In genomic region chr4:41471126-41471665, GRCh38 we compare ENCODE assay signal across 20 cellular contexts.
"Had no signal": no experiment of that assay in that cellular context is flagged by ENCODE, and none has a peak within 500 bp of the region (broad histone marks: within the 10 kb centered on the region; RNA-seq: fewer than 3 reads in every experiment).

No MANE protein-coding gene starts in this region.

- H3K27me3 Mint-ChIP-seq: activated CD4-positive, alpha-beta T cell treated with anti-CD3 and anti-CD28 coated beads, Interleukin-2, amount 10 ng/mL, durations not matched to agents 24 days and 14 days; activated CD8-positive, alpha-beta T cell treated with anti-CD3 and anti-CD28 coated beads for 36 hours; activated naive CD8-positive, alpha-beta T cell treated with anti-CD3 and anti-CD28 coated beads for 36 hours; brain; central memory CD8-positive, alpha-beta T cell had no signal

- DNase-seq: activated CD4-positive, alpha-beta T cell treated with anti-CD3 and anti-CD28 coated beads, Interleukin-2, amount 10 ng/mL, durations not matched to agents 24 days and 14 days; activated CD4-positive, CD25-positive, alpha-beta regulatory T cell; activated CD8-positive, alpha-beta T cell treated with anti-CD3 and anti-CD28 coated beads for 36 hours; activated naive CD4-positive, alpha-beta T cell; activated naive CD8-positive, alpha-beta T cell treated with anti-CD3 and anti-CD28 coated beads for 36 hours; activated T-cell treated with anti-CD3 and anti-CD28 coated beads, Interleukin-2, amount 50 U/mL, for 1 hour; amniotic stem cell; colonic mucosa; mesenchymal stem cell; naive thymus-derived CD8-positive, alpha-beta T cell; ovary; stimulated activated CD4-positive, alpha-beta T cell treated with anti-CD3 and anti-CD28 coated beads, Interleukin-4, amount 100 ng/mL, for 24 hours; T-cell; uterus had no signal

- H3K79me2 ChIP-seq: hepatocyte had no signal

- H3K27ac Mint-ChIP-seq: activated CD4-positive, alpha-beta T cell treated with anti-CD3 and anti-CD28 coated beads, Interleukin-2, amount 10 ng/mL, durations not matched to agents 24 days and 14 days; activated CD8-positive, alpha-beta T cell treated with anti-CD3 and anti-CD28 coated beads for 36 hours; activated naive CD8-positive, alpha-beta T cell treated with anti-CD3 and anti-CD28 coated beads for 36 hours; activated T-helper 17 cell treated with anti-CD3 and anti-CD28 coated beads, Interleukin-2, amount 50 U/mL, for 72 hours; naive thymus-derived CD8-positive, alpha-beta T cell; stimulated activated effector memory CD8-positive, alpha-beta T cell treated with anti-CD3 and anti-CD28 coated beads, Interleukin-12 subunit alpha, Interleukin-12 subunit beta, amount 100 ng/mL, for 72 hours; T-cell had no signal

- H3K4me1 Mint-ChIP-seq: activated CD4-positive, alpha-beta T cell treated with anti-CD3 and anti-CD28 coated beads, Interleukin-2, amount 10 ng/mL, durations not matched to agents 24 days and 14 days; activated naive CD8-positive, alpha-beta T cell treated with anti-CD3 and anti-CD28 coated beads for 36 hours; activated T-helper 17 cell treated with anti-CD3 and anti-CD28 coated beads, Interleukin-2, amount 50 U/mL, for 72 hours; central memory CD8-positive, alpha-beta T cell; naive thymus-derived CD8-positive, alpha-beta T cell; stimulated activated effector memory CD8-positive, alpha-beta T cell treated with anti-CD3 and anti-CD28 coated beads, Interleukin-12 subunit alpha, Interleukin-12 subunit beta, amount 100 ng/mL, for 72 hours; T-cell had no signal

- H2AFZ ChIP-seq: hepatocyte had no signal

- H3K9me3 ChIP-seq: colonic mucosa, ovary, uterus had no signal

- ATAC-seq: activated CD8-positive, alpha-beta T cell treated with anti-CD3 and anti-CD28 coated beads for 36 hours; activated T-helper 17 cell treated with anti-CD3 and anti-CD28 coated beads, Interleukin-2, amount 50 U/mL, for 72 hours; naive thymus-derived CD8-positive, alpha-beta T cell; sciatic nerve; stimulated activated effector memory CD8-positive, alpha-beta T cell treated with anti-CD3 and anti-CD28 coated beads, Interleukin-12 subunit alpha, Interleukin-12 subunit beta, amount 100 ng/mL, for 72 hours; T-cell had no signal

- H3K36me3 ChIP-seq: colonic mucosa, ovary, uterus had no signal

- H3K4me3 Mint-ChIP-seq: activated CD4-positive, alpha-beta T cell treated with anti-CD3 and anti-CD28 coated beads, Interleukin-2, amount 10 ng/mL, durations not matched to agents 24 days and 14 days; activated CD8-positive, alpha-beta T cell treated with anti-CD3 and anti-CD28 coated beads for 36 hours; activated naive CD8-positive, alpha-beta T cell treated with anti-CD3 and anti-CD28 coated beads for 36 hours; activated T-helper 17 cell treated with anti-CD3 and anti-CD28 coated beads, Interleukin-2, amount 50 U/mL, for 72 hours; brain; central memory CD8-positive, alpha-beta T cell; naive thymus-derived CD8-positive, alpha-beta T cell; stimulated activated effector memory CD8-positive, alpha-beta T cell treated with anti-CD3 and anti-CD28 coated beads, Interleukin-12 subunit alpha, Interleukin-12 subunit beta, amount 100 ng/mL, for 72 hours; T-cell had no signal

- H3K27me3 ChIP-seq: colonic mucosa, hepatocyte, ovary, uterus had no signal

- H3K36me3 Mint-ChIP-seq: activated naive CD8-positive, alpha-beta T cell treated with anti-CD3 and anti-CD28 coated beads for 36 hours; brain; naive thymus-derived CD8-positive, alpha-beta T cell; stimulated activated effector memory CD8-positive, alpha-beta T cell treated with anti-CD3 and anti-CD28 coated beads, Interleukin-12 subunit alpha, Interleukin-12 subunit beta, amount 100 ng/mL, for 72 hours; T-cell had no signal

- H3K4me3 ChIP-seq: colonic mucosa, hepatocyte, ovary, uterus had no signal

- H3K27ac ChIP-seq: colonic mucosa, hepatocyte, ovary, uterus had no signal

- H3K9me3 Mint-ChIP-seq: activated CD4-positive, alpha-beta T cell treated with anti-CD3 and anti-CD28 coated beads, Interleukin-2, amount 10 ng/mL, durations not matched to agents 24 days and 14 days; activated CD8-positive, alpha-beta T cell treated with anti-CD3 and anti-CD28 coated beads for 36 hours; activated naive CD8-positive, alpha-beta T cell treated with anti-CD3 and anti-CD28 coated beads for 36 hours had no signal

- H3K4me1 ChIP-seq: colonic mucosa, uterus had no signal

- H3K4me2 ChIP-seq: hepatocyte had no signal
